In genomic region chr10:124959564-124959963, GRCh38 we compare ENCODE assay signal across 1 cellular context.
TF ChIP-seq lines count a peak whose summit lies in the region.

No MANE protein-coding gene starts in this region.

TF ChIP-seq in WTC11, 78 proteins besides CTCF, POLR2A, EP300 and RAD21 (continued from another document):
- no peak for TF ChIP-seq GRHL2 (CRISPR knock-in tag; IDR thresholded peaks at IDR 0.05; ENCODE audit: insufficient replicate concordance, severe bottlenecking)
- TF ChIP-seq GABPB1 (CRISPR knock-in tag; IDR thresholded peaks at IDR 0.05) = no peak
- TF ChIP-seq HMGA2 (CRISPR knock-in tag; IDR thresholded peaks at IDR 0.05) = no peak
- TF ChIP-seq, protein P1, sequence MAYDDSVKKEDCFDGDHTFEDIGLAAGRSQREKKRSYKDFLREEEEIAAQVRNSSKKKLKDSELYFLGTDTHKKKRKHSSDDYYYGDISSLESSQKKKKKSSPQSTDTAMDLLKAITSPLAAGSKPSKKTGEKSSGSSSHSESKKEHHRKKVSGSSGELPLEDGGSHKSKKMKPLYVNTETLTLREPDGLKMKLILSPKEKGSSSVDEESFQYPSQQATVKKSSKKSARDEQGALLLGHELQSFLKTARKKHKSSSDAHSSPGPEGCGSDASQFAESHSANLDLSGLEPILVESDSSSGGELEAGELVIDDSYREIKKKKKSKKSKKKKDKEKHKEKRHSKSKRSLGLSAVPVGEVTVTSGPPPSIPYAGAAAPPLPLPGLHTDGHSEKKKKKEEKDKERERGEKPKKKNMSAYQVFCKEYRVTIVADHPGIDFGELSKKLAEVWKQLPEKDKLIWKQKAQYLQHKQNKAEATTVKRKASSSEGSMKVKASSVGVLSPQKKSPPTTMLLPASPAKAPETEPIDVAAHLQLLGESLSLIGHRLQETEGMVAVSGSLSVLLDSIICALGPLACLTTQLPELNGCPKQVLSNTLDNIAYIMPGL (CRISPR knock-in tag; IDR thresholded peaks at IDR 0.05) = no peak
- TF ChIP-seq, protein P2, sequence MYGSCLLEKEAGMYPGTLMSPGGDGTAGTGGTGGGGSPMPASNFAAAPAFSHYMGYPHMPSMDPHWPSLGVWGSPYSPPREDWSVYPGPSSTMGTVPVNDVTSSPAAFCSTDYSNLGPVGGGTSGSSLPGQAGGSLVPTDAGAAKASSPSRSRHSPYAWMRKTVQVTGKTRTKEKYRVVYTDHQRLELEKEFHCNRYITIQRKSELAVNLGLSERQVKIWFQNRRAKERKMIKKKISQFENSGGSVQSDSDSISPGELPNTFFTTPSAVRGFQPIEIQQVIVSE (CRISPR knock-in tag; IDR thresholded peaks at IDR 0.05; ENCODE audit: borderline replicate concordance) = no peak
- TF ChIP-seq, protein P3, sequence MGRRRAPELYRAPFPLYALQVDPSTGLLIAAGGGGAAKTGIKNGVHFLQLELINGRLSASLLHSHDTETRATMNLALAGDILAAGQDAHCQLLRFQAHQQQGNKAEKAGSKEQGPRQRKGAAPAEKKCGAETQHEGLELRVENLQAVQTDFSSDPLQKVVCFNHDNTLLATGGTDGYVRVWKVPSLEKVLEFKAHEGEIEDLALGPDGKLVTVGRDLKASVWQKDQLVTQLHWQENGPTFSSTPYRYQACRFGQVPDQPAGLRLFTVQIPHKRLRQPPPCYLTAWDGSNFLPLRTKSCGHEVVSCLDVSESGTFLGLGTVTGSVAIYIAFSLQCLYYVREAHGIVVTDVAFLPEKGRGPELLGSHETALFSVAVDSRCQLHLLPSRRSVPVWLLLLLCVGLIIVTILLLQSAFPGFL (CRISPR knock-in tag; IDR thresholded peaks at IDR 0.05; ENCODE audit: borderline replicate concordance) = no peak
- TF ChIP-seq, protein P4, sequence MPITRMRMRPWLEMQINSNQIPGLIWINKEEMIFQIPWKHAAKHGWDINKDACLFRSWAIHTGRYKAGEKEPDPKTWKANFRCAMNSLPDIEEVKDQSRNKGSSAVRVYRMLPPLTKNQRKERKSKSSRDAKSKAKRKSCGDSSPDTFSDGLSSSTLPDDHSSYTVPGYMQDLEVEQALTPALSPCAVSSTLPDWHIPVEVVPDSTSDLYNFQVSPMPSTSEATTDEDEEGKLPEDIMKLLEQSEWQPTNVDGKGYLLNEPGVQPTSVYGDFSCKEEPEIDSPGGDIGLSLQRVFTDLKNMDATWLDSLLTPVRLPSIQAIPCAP (CRISPR knock-in tag; IDR thresholded peaks at IDR 0.05) = no peak
- TF ChIP-seq MXD4 (CRISPR knock-in tag; IDR thresholded peaks at IDR 0.05; ENCODE audit: borderline replicate concordance) = no peak
- TF ChIP-seq NFE2L1 (CRISPR knock-in tag; IDR thresholded peaks at IDR 0.05) = no peak
- no peak for TF ChIP-seq JAZF1 (CRISPR knock-in tag; IDR thresholded peaks at IDR 0.05)
- no peak for TF ChIP-seq IRF2 (CRISPR knock-in tag; IDR thresholded peaks at IDR 0.05; ENCODE audit: borderline replicate concordance, low read depth)
- TF ChIP-seq STAT6 (CRISPR knock-in tag; conservative IDR thresholded peaks at IDR 0.05; ENCODE audit: low read depth) = no peak
- TF ChIP-seq SMAD3 (CRISPR knock-in tag; IDR thresholded peaks at IDR 0.05; ENCODE audit: borderline replicate concordance) = no peak
TF ChIP-seq in WTC11: peak in this region for 0.
